ENCODE assay signal across 1 cellular context in genomic region chr11:71410363-71410966, GRCh38.
A peak's percentile ranks its signal among the peaks of the same experiment; 100 is the strongest.
TF ChIP-seq lines count a peak whose summit lies in the region.

No MANE protein-coding gene starts in this region.

TF ChIP-seq in K562, 482 proteins besides CTCF, POLR2A, EP300 and RAD21 (continued from another document):
- TF ChIP-seq BCLAF1 (IDR thresholded peaks at IDR 0.05; ENCODE audit: borderline replicate concordance in 1 of 2, control insufficient read depth in 1 of 2, low read depth in 2 of 2, low read length in 1 of 2) (no peak), ZNF696 (CRISPR knock-in tag; conservative IDR thresholded peaks at IDR 0.05) (no peak), DDX20 (tag; IDR thresholded peaks at IDR 0.05; ENCODE audit: low read depth) (no peak), CREB3L1 (IDR thresholded peaks at IDR 0.05; ENCODE audit: borderline replicate concordance, low read depth) (no peak), MAFG (tag; conservative IDR thresholded peaks at IDR 0.05) (peak; percentile 55), SMARCC2 (IDR thresholded peaks at IDR 0.05; ENCODE audit: low read depth) (no peak), SMARCA4 (IDR thresholded peaks at IDR 0.05) (no peak), TRIM24 (IDR thresholded peaks at IDR 0.05) (0 out of 4 replicates have a peak, but pooled peaks of 1 of the 2 experiments have one; percentile 13), SIRT6 (IDR thresholded peaks at IDR 0.05; ENCODE audit: low read depth, low read length) (no peak), GTF2F1 (IDR thresholded peaks at IDR 0.05; ENCODE audit: low read depth, low read length) (no peak), C11orf30 (IDR thresholded peaks at IDR 0.05; ENCODE audit: low read depth) (0 out of 2 replicates have a peak, but pooled peaks have one; percentile 9), MTA1 (IDR thresholded peaks at IDR 0.05; ENCODE audit: borderline replicate concordance) (no peak), KAT8 (IDR thresholded peaks at IDR 0.05; ENCODE audit: low read depth) (no peak), JUN (IDR thresholded peaks at IDR 0.05; ENCODE audit: borderline replicate concordance, low read depth, low read length) (no peak), JUN (CRISPR knock-in tag; IDR thresholded peaks at IDR 0.05; ENCODE audit: borderline replicate concordance) (no peak), ZNF24 (IDR thresholded peaks at IDR 0.05) (no peak), KHSRP (IDR thresholded peaks at IDR 0.05) (0 out of 2 replicates have a peak, but pooled peaks have one; percentile 36)
- TF ChIP-seq, protein P1, sequence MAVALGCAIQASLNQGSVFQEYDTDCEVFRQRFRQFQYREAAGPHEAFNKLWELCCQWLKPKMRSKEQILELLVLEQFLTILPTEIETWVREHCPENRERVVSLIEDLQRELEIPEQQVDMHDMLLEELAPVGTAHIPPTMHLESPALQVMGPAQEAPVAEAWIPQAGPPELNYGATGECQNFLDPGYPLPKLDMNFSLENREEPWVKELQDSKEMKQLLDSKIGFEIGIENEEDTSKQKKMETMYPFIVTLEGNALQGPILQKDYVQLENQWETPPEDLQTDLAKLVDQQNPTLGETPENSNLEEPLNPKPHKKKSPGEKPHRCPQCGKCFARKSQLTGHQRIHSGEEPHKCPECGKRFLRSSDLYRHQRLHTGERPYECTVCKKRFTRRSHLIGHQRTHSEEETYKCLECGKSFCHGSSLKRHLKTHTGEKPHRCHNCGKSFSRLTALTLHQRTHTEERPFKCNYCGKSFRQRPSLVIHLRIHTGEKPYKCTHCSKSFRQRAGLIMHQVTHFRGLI (CRISPR knock-in tag; IDR thresholded peaks at IDR 0.05): no peak
- TF ChIP-seq, protein P2, sequence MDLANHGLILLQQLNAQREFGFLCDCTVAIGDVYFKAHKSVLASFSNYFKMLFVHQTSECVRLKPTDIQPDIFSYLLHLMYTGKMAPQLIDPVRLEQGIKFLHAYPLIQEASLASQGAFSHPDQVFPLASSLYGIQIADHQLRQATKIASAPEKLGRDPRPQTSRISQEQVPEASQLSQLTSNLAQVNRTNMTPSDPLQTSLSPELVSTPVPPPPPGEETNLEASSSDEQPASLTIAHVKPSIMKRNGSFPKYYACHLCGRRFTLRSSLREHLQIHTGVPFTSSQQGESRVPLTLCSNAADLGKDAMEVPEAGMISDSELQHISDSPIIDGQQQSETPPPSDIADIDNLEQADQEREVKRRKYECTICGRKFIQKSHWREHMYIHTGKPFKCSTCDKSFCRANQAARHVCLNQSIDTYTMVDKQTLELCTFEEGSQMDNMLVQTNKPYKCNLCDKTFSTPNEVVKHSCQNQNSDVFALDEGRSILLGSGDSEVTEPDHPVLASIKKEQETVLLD (IDR thresholded peaks at IDR 0.05): no peak
